Comparison of ENCODE assay signal across 16 cellular contexts in the genomic region with DNA sequence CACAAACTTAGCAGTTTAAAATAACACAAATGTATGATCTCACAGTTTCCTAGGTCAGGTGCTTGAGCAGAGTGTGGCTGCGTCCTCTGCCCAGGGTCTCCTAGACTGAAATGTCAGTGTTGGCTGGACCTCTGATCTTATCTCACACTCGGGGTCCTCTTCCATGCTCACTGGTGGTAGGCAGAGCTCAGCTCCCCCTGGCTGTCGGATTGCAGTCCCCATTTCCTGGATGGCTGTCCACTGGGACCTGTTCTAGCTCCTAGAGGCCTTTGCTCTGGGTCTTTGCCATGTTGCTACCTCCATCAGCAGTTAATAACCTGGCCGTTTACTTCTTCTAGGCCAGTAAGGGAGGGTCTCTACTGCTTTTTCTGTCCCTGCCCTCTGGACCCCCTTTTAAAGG.
DNase-seq lines count a peak whose midpoint lies in the region; ATAC-seq, FAIRE-seq and TF ChIP-seq lines count a peak whose summit lies in the region.
"Had no signal": no experiment of that assay in that cellular context is flagged by ENCODE, and none has a peak within 500 bp of the region (broad histone marks: within the 10 kb centered on the region; RNA-seq: fewer than 3 reads in every experiment).

No MANE protein-coding gene starts in this region.

- H3K4me1 ChIP-seq in GM23338 (ENCODE audit: insufficient read depth) = 0 out of 2 replicates have a peak, but pooled peaks cover 3% of the 10 kb centered on the region
- no peaks in the 10 kb centered on the region for H3K4me1 ChIP-seq in K562 (replicated peaks in 1 of 2; ENCODE audit: control insufficient read depth in 2 of 2, insufficient read depth in 2 of 2, low read length in 2 of 2)
- H3K4me1 ChIP-seq: BLaER1 had no signal

- in situ Hi-C loops in K562 (cut with MboI) = no loop called here

- H3K36me3 Mint-ChIP-seq in GM23338 (ENCODE audit: low read depth) = peaks cover 43% of the 10 kb centered on the region
- peaks cover 7% of the 10 kb centered on the region for H3K36me3 Mint-ChIP-seq in stimulated activated effector memory CD8-positive, alpha-beta T cell treated with anti-CD3 and anti-CD28 coated beads, Interleukin-12 subunit alpha, Interleukin-12 subunit beta, amount 100 ng/mL, for 72 hours
- peaks cover 44% of the 10 kb centered on the region for H3K36me3 Mint-ChIP-seq in activated T-cell treated with anti-CD3 and anti-CD28 coated beads, Interleukin-2, amount 50 U/mL, for 4 hours (ENCODE audit: insufficient read depth)

- H3K4me3 ChIP-seq in GM23338 (no peak overlapping the region), K562 (no peak overlapping the region)
- H3K4me3 ChIP-seq: A549, BLaER1 had no signal

- no peaks in the 10 kb centered on the region for H3K79me2 ChIP-seq in GM23338 (replicated peaks; ENCODE audit: insufficient read depth)
- H3K79me2 ChIP-seq in K562 (ENCODE audit: control insufficient read depth, insufficient read depth, low read length) = no peaks in the 10 kb centered on the region

- no peak overlapping the region for H3K9ac ChIP-seq in K562 (ENCODE audit: insufficient read depth in 1 of 2, low read depth in 2 of 2, low read length in 2 of 2)
- H3K9ac ChIP-seq: BLaER1 had no signal

- 0% methylated on average over 4 of the region's 4 CpGs for WGBS in K562 (ENCODE audit: insufficient coverage, low coverage, missing lambda C conversion rate)

- H3K4me3 Mint-ChIP-seq in GM23338 = no peak overlapping the region
- no peak overlapping the region for H3K4me3 Mint-ChIP-seq in stimulated activated effector memory CD8-positive, alpha-beta T cell treated with anti-CD3 and anti-CD28 coated beads, Interleukin-12 subunit alpha, Interleukin-12 subunit beta, amount 100 ng/mL, for 72 hours
- no peak overlapping the region for H3K4me3 Mint-ChIP-seq in activated T-cell treated with anti-CD3 and anti-CD28 coated beads, Interleukin-2, amount 50 U/mL, for 4 hours
- H3K4me3 Mint-ChIP-seq: CD4-positive, CD25-positive, alpha-beta regulatory T cell had no signal

- FAIRE-seq in K562 (lab: Jason Lieb, UNC) = peak; percentile 32
- FAIRE-seq: A549, GM12892, GM19239, HepG2 had no signal

- no peaks in the 10 kb centered on the region for H3K9me3 ChIP-seq in K562 (replicated peaks; ENCODE audit: control insufficient read depth, insufficient read depth, low read depth, low read length)
- H3K9me3 ChIP-seq: A549, BLaER1 had no signal

- H3K27ac Mint-ChIP-seq in GM23338 = no peak overlapping the region
- H3K27ac Mint-ChIP-seq in stimulated activated effector memory CD8-positive, alpha-beta T cell treated with anti-CD3 and anti-CD28 coated beads, Interleukin-12 subunit alpha, Interleukin-12 subunit beta, amount 100 ng/mL, for 72 hours = peak overlapping the region; percentile 45
- H3K27ac Mint-ChIP-seq: CD4-positive, CD25-positive, alpha-beta regulatory T cell had no signal

- H3K4me2 ChIP-seq in GM23338 (no peak overlapping the region), K562 (ENCODE audit: insufficient read depth, low read length) (no peak overlapping the region)
- H3K4me2 ChIP-seq: A549, BLaER1 had no signal

- CTCF ChIA-PET in K562 (lab: Yijun Ruan, JAX; ENCODE audit: low intra/inter-chr PET ratio) = no interaction called here

- no peak for TF ChIP-seq RAD21 in K562 (CRISPR knock-in tag; conservative IDR thresholded peaks at IDR 0.05 in 1 of 2, IDR thresholded peaks at IDR 0.05 in 1 of 2)

- POLR2A ChIA-PET in K562 (lab: Yijun Ruan, JAX) = no interaction called here

- no peaks in the 10 kb centered on the region for H3K9me2 ChIP-seq in GM23338 (ENCODE audit: insufficient read depth)

- H3K4me1 Mint-ChIP-seq in GM23338 = peaks cover 11% of the 10 kb centered on the region
- H3K4me1 Mint-ChIP-seq in stimulated activated effector memory CD8-positive, alpha-beta T cell treated with anti-CD3 and anti-CD28 coated beads, Interleukin-12 subunit alpha, Interleukin-12 subunit beta, amount 100 ng/mL, for 72 hours = peaks cover 8% of the 10 kb centered on the region
- H3K4me1 Mint-ChIP-seq in activated T-cell treated with anti-CD3 and anti-CD28 coated beads, Interleukin-2, amount 50 U/mL, for 4 hours (ENCODE audit: low read depth) = no peaks in the 10 kb centered on the region

- peaks cover 4% of the 10 kb centered on the region for H3K27me3 Mint-ChIP-seq in GM23338 (ENCODE audit: insufficient read depth, low read depth, poor library complexity)
- H3K27me3 Mint-ChIP-seq in activated T-cell treated with anti-CD3 and anti-CD28 coated beads, Interleukin-2, amount 50 U/mL, for 4 hours (ENCODE audit: low read depth) = no peaks in the 10 kb centered on the region
- H3K27me3 Mint-ChIP-seq: CD4-positive, CD25-positive, alpha-beta regulatory T cell had no signal

- H3K9me3 Mint-ChIP-seq in GM23338 = no peaks in the 10 kb centered on the region
- H3K9me3 Mint-ChIP-seq in stimulated activated effector memory CD8-positive, alpha-beta T cell treated with anti-CD3 and anti-CD28 coated beads, Interleukin-12 subunit alpha, Interleukin-12 subunit beta, amount 100 ng/mL, for 72 hours = no peaks in the 10 kb centered on the region
- no peaks in the 10 kb centered on the region for H3K9me3 Mint-ChIP-seq in activated T-cell treated with anti-CD3 and anti-CD28 coated beads, Interleukin-2, amount 50 U/mL, for 4 hours

- no peaks in the 10 kb centered on the region for H3K27me3 ChIP-seq in GM23338 (ENCODE audit: insufficient read depth)
- H3K27me3 ChIP-seq in K562 (ENCODE audit: control insufficient read depth in 2 of 2, insufficient read depth in 2 of 2, low read length in 2 of 2) = no peaks in the 10 kb centered on the region
- H3K27me3 ChIP-seq: BLaER1 had no signal

- TF ChIP-seq POLR2A in K562 (conservative IDR thresholded peaks at IDR 0.05) = no peak

- H2AFZ ChIP-seq in GM23338 (no peak overlapping the region), K562 (ENCODE audit: low read depth, low read length) (no peak overlapping the region)

- H3K27ac ChIP-seq in GM23338 (ENCODE audit: low read depth) = no peak overlapping the region
- no peak overlapping the region for H3K27ac ChIP-seq in K562 (ENCODE audit: extremely low read depth, low read depth, low read length)
- H3K27ac ChIP-seq: A549, BLaER1 had no signal

- TF ChIP-seq EP300 in K562 (IDR thresholded peaks at IDR 0.05; ENCODE audit: low read length) = no peak

- H3F3A ChIP-seq in GM23338 (replicated peaks; ENCODE audit: low read depth) = no peaks in the 10 kb centered on the region

- intact Hi-C loops in K562 (cut with micrococcal nuclease) = no loop called here

- ATAC-seq in GM23338 (peak; percentile 67; the same call in 2 of the 3 replicates), K562 (no peak)
- no peak for ATAC-seq in stimulated activated effector memory CD8-positive, alpha-beta T cell treated with anti-CD3 and anti-CD28 coated beads, Interleukin-12 subunit alpha, Interleukin-12 subunit beta, amount 100 ng/mL, for 72 hours
- ATAC-seq in activated T-cell treated with anti-CD3 and anti-CD28 coated beads, Interleukin-2, amount 50 U/mL, for 4 hours = no peak
- ATAC-seq: A549, HCT116, HepG2 had no signal

- H3K36me3 ChIP-seq in GM23338 (ENCODE audit: insufficient read depth) (peaks cover 10% of the 10 kb centered on the region), K562 (ENCODE audit: control insufficient read depth, insufficient read depth, low read length) (no peaks in the 10 kb centered on the region)
- H3K36me3 ChIP-seq: BLaER1 had no signal

- DNase-seq in GM23338 (ENCODE audit: low spot score) (peak; percentile 30), K562 (ENCODE audit: extremely low read depth in 1 of 4, low spot score in 3 of 4) (no peak), iPS-NIHi7 (ENCODE audit: extremely low spot score) (peak; percentile 34), NCI-H187 (lab: John Stamatoyannopoulos, UW) (no peak), putamen (ENCODE audit: low spot score) (no peak), CD1c-positive myeloid dendritic cell (ENCODE audit: extremely low spot score) (no peak)
- no peak for DNase-seq in stimulated activated effector memory CD8-positive, alpha-beta T cell treated with anti-CD3 and anti-CD28 coated beads, Interleukin-12 subunit alpha, Interleukin-12 subunit beta, amount 100 ng/mL, for 72 hours (ENCODE audit: low spot score in 2 of 2)
- no peak for DNase-seq in activated T-cell treated with anti-CD3 and anti-CD28 coated beads, Interleukin-2, amount 50 U/mL, for 4 hours
- DNase-seq: CD4-positive, CD25-positive, alpha-beta regulatory T cell; DMS53 had no signal

- TF ChIP-seq CTCF in GM23338 (conservative IDR thresholded peaks at IDR 0.05; ENCODE audit: low read depth in 2 of 2) (peak in 1 of 2 experiments; percentile 60; a peak in 3 of 4 replicates), K562 (IDR thresholded peaks at IDR 0.05 in 2 of 3, conservative IDR thresholded peaks at IDR 0.05 in 1 of 3; ENCODE audit: insufficient read depth in 2 of 3, low read depth in 1 of 3, low read length in 3 of 3) (no peak)

- H4K20me1 ChIP-seq in GM23338 (replicated peaks; ENCODE audit: insufficient read depth) = no peaks in the 10 kb centered on the region; the same call in 1 of the 2 replicates
- no peaks in the 10 kb centered on the region for H4K20me1 ChIP-seq in K562 (replicated peaks; ENCODE audit: control insufficient read depth, insufficient read depth, low read length)
- H4K20me1 ChIP-seq: BLaER1 had no signal

- BruUV-seq in K562 (replicated peaks; lab: Mats Ljungman, UMichigan) = no TSS peak

- no peaks in the 10 kb centered on the region for H3K9me1 ChIP-seq in K562 (ENCODE audit: control insufficient read depth, insufficient read depth, low read length)

TF ChIP-seq in GM23338, 12 proteins besides CTCF, POLR2A, EP300 and RAD21 (continues in another document):
- TF ChIP-seq EZH2phosphoT487 (IDR thresholded peaks at IDR 0.05; ENCODE audit: unreplicated experiment) (no peak), ZNF331 (CRISPR knock-in tag; IDR thresholded peaks at IDR 0.05; ENCODE audit: low read depth) (no peak), CREB1 (CRISPR knock-in tag; IDR thresholded peaks at IDR 0.05; ENCODE audit: low read depth) (no peak)

TF ChIP-seq in K562, 482 proteins besides CTCF, POLR2A, EP300 and RAD21 (continues in another document):
- TF ChIP-seq NFXL1 (CRISPR knock-in tag; IDR thresholded peaks at IDR 0.05) (no peak), TRIM25 (IDR thresholded peaks at IDR 0.05; ENCODE audit: borderline replicate concordance) (no peak), SREBF1 (IDR thresholded peaks at IDR 0.05; ENCODE audit: borderline replicate concordance, low read depth, low read length) (no peak)

Comparison
In these comparisons a context has a peak if more than half of its experiments do, and no peak if none do; other contexts are left out.
1. DNase-seq: peak in GM23338 (single experiment) and iPS-NIHi7 (single experiment); none in K562 (0 of 4), stimulated activated effector memory CD8-positive, alpha-beta T cell treated with anti-CD3 and anti-CD28 coated beads, Interleukin-12 subunit alpha, Interleukin-12 subunit beta, amount 100 ng/mL, for 72 hours (0 of 2), NCI-H187 (0 of 2), putamen (single experiment), CD1c-positive myeloid dendritic cell (single experiment) and activated T-cell treated with anti-CD3 and anti-CD28 coated beads, Interleukin-2, amount 50 U/mL, for 4 hours (single experiment).